20 cellular contexts compared by ENCODE assay signal in genomic region chr3:103937094-103937493, GRCh38.
DNase-seq lines count a peak whose midpoint lies in the region; ATAC-seq, FAIRE-seq and TF ChIP-seq lines count a peak whose summit lies in the region.
"Had no signal": no experiment of that assay in that cellular context is flagged by ENCODE, and none has a peak within 500 bp of the region (broad histone marks: within the 10 kb centered on the region; RNA-seq: fewer than 3 reads in every experiment).

No MANE protein-coding gene starts in this region.

- H3K9me3 ChIP-seq in A549: no peaks in the 10 kb centered on the region
- H3K9me3 ChIP-seq in BLaER1: no peaks in the 10 kb centered on the region
- H3K9me3 ChIP-seq in K562 (replicated peaks; ENCODE audit: control insufficient read depth, insufficient read depth, low read depth, low read length): no peaks in the 10 kb centered on the region
- peaks cover 0 to 4% of the 10 kb centered on the region in 2 donors for H3K9me3 ChIP-seq in CD4-positive, alpha-beta memory T cell (ENCODE audit: control insufficient read depth in 1 of 2, low read length in 2 of 2)
- H3K9me3 ChIP-seq: Caco-2 had no signal

- H3K4me3 ChIP-seq in A549 (no peak overlapping the region), BLaER1 (no peak overlapping the region), K562 (no peak overlapping the region)
- H3K4me3 ChIP-seq in CD4-positive, alpha-beta memory T cell (ENCODE audit: low read length in 2 of 2): no peak overlapping the region

- TF ChIP-seq EP300 in A549 (IDR thresholded peaks at IDR 0.05) (no peak), K562 (IDR thresholded peaks at IDR 0.05; ENCODE audit: low read length) (no peak)

- in situ Hi-C loops in K562 (cut with MboI): no loop called here

- no peak overlapping the region for H3K4me3 Mint-ChIP-seq in CD4-positive, alpha-beta memory T cell
- no peak overlapping the region for H3K4me3 Mint-ChIP-seq in naive thymus-derived CD8-positive, alpha-beta T cell
- H3K4me3 Mint-ChIP-seq: B cell; CD14-positive monocyte; CD4-positive, CD25-positive, alpha-beta regulatory T cell; CD8-positive, alpha-beta T cell had no signal

- H3K4me1 ChIP-seq in A549: no peaks in the 10 kb centered on the region
- H3K4me1 ChIP-seq in BLaER1: peaks cover 11% of the 10 kb centered on the region
- no peaks in the 10 kb centered on the region for H3K4me1 ChIP-seq in K562 (replicated peaks in 1 of 2; ENCODE audit: control insufficient read depth in 2 of 2, insufficient read depth in 2 of 2, low read length in 2 of 2)
- H3K4me1 ChIP-seq in CD4-positive, alpha-beta memory T cell (ENCODE audit: insufficient read depth, low read length): no peaks in the 10 kb centered on the region
- H3K4me1 ChIP-seq: Caco-2 had no signal

- CTCF ChIA-PET in A549 (lab: Yijun Ruan, JAX): no interaction called here
- CTCF ChIA-PET in K562 (lab: Yijun Ruan, JAX; ENCODE audit: low intra/inter-chr PET ratio): no interaction called here
- CTCF ChIA-PET in CD4-positive, alpha-beta memory T cell (lab: Charles Lee; ENCODE audit: partially characterized antibody): no interaction called here

- no peak for DNase-seq in A549 (ENCODE audit: low read depth in 1 of 2, low spot score in 1 of 2)
- DNase-seq in K562 (ENCODE audit: extremely low read depth in 1 of 4, low spot score in 3 of 4): no peak
- no peak for DNase-seq in CD4-positive, alpha-beta memory T cell
- DNase-seq in naive thymus-derived CD8-positive, alpha-beta T cell: no peak
- DNase-seq: 8988T; AML-193; C1 segment of cervical spinal cord; Caco-2; Calu3; CD4-positive, CD25-positive, alpha-beta regulatory T cell; CD8-positive, alpha-beta T cell; DMS79 treated with DMSO at 0.1 percent for 48 hours; GF-D8 had no signal

- H3K27ac ChIP-seq in A549 (no peak overlapping the region), BLaER1 (no peak overlapping the region), K562 (ENCODE audit: extremely low read depth, low read depth, low read length) (no peak overlapping the region)
- no peak overlapping the region for H3K27ac ChIP-seq in CD4-positive, alpha-beta memory T cell (ENCODE audit: low read depth, low read length)

- intact Hi-C loops in K562 (cut with micrococcal nuclease): no loop called here
- intact Hi-C loops in CD4-positive, alpha-beta memory T cell (cut with micrococcal nuclease): no loop called here

- TF ChIP-seq RAD21 in A549 (conservative IDR thresholded peaks at IDR 0.05 in 1 of 2, IDR thresholded peaks at IDR 0.05 in 1 of 2) (no peak), K562 (CRISPR knock-in tag; conservative IDR thresholded peaks at IDR 0.05 in 1 of 2, IDR thresholded peaks at IDR 0.05 in 1 of 2) (no peak)

- no TSS peak for BruUV-seq in K562 (replicated peaks; lab: Mats Ljungman, UMichigan)

- H3K36me3 ChIP-seq in BLaER1: no peaks in the 10 kb centered on the region
- no peaks in the 10 kb centered on the region for H3K36me3 ChIP-seq in K562 (ENCODE audit: control insufficient read depth, insufficient read depth, low read length)
- H3K36me3 ChIP-seq in CD4-positive, alpha-beta memory T cell (ENCODE audit: insufficient read depth, low read length): no peaks in the 10 kb centered on the region

- no peaks in the 10 kb centered on the region for H4K20me1 ChIP-seq in BLaER1
- no peaks in the 10 kb centered on the region for H4K20me1 ChIP-seq in K562 (replicated peaks; ENCODE audit: control insufficient read depth, insufficient read depth, low read length)

- H3K36me3 Mint-ChIP-seq in CD4-positive, alpha-beta memory T cell: no peaks in the 10 kb centered on the region
- no peaks in the 10 kb centered on the region for H3K36me3 Mint-ChIP-seq in naive thymus-derived CD8-positive, alpha-beta T cell
- H3K36me3 Mint-ChIP-seq: CD14-positive monocyte; CD4-positive, CD25-positive, alpha-beta regulatory T cell; CD8-positive, alpha-beta T cell had no signal

- H3K4me1 Mint-ChIP-seq in CD4-positive, alpha-beta memory T cell: no peaks in the 10 kb centered on the region
- H3K4me1 Mint-ChIP-seq in naive thymus-derived CD8-positive, alpha-beta T cell: no peaks in the 10 kb centered on the region
- H3K4me1 Mint-ChIP-seq: B cell; CD14-positive monocyte; CD4-positive, CD25-positive, alpha-beta regulatory T cell had no signal

- TF ChIP-seq POLR2A in A549 (IDR thresholded peaks at IDR 0.05; ENCODE audit: low read length): no peak
- TF ChIP-seq POLR2A in K562 (conservative IDR thresholded peaks at IDR 0.05): no peak

- H2AFZ ChIP-seq in K562 (ENCODE audit: low read depth, low read length): no peak overlapping the region

- H3K4me2 ChIP-seq in A549: no peak overlapping the region
- H3K4me2 ChIP-seq in BLaER1: peak overlapping the region; percentile 14; the same call in 1 of the 2 replicates
- H3K4me2 ChIP-seq in K562 (ENCODE audit: insufficient read depth, low read length): no peak overlapping the region

- FAIRE-seq in A549 (lab: Jason Lieb, UNC) (peak; percentile 43), K562 (lab: Jason Lieb, UNC) (no peak)
- FAIRE-seq: D721Med, G401.6, GM12891, GM19239 had no signal

- POLR2A ChIA-PET in A549 (lab: Yijun Ruan, JAX) (no interaction called here), K562 (lab: Yijun Ruan, JAX) (no interaction called here)
- POLR2A ChIA-PET in CD4-positive, alpha-beta memory T cell (lab: Charles Lee; ENCODE audit: partially characterized antibody): no interaction called here
- POLR2A ChIA-PET in naive thymus-derived CD8-positive, alpha-beta T cell (lab: Charles Lee): no interaction called here

- no peak overlapping the region for H3K27ac Mint-ChIP-seq in CD4-positive, alpha-beta memory T cell
- H3K27ac Mint-ChIP-seq in naive thymus-derived CD8-positive, alpha-beta T cell: no peak overlapping the region
- H3K27ac Mint-ChIP-seq: B cell; CD14-positive monocyte; CD4-positive, CD25-positive, alpha-beta regulatory T cell; CD8-positive, alpha-beta T cell had no signal

- peaks cover 0 to 10% (median 6%) of the 10 kb centered on the region in 8 donors for H3K9me3 Mint-ChIP-seq in CD4-positive, alpha-beta memory T cell
- H3K9me3 Mint-ChIP-seq in naive thymus-derived CD8-positive, alpha-beta T cell: peaks cover 0 to 15% (median 5%) of the 10 kb centered on the region in 9 donors

- H3K27me3 ChIP-seq in BLaER1 (no peaks in the 10 kb centered on the region), K562 (ENCODE audit: control insufficient read depth in 2 of 2, insufficient read depth in 2 of 2, low read length in 2 of 2) (no peaks in the 10 kb centered on the region)
- H3K27me3 ChIP-seq in CD4-positive, alpha-beta memory T cell (ENCODE audit: insufficient read depth, low read length): no peaks in the 10 kb centered on the region

- H3K9me1 ChIP-seq in K562 (ENCODE audit: control insufficient read depth, insufficient read depth, low read length): no peaks in the 10 kb centered on the region

- H3K9ac ChIP-seq in BLaER1 (no peak overlapping the region), K562 (ENCODE audit: insufficient read depth in 1 of 2, low read depth in 2 of 2, low read length in 2 of 2) (no peak overlapping the region)

- no peaks in the 10 kb centered on the region for H3K79me2 ChIP-seq in K562 (ENCODE audit: control insufficient read depth, insufficient read depth, low read length)

- ATAC-seq in A549 (no peak), K562 (no peak)
- no peak for ATAC-seq in naive thymus-derived CD8-positive, alpha-beta T cell
- ATAC-seq: CD8-positive, alpha-beta T cell had no signal

- no peaks in the 10 kb centered on the region for H3K27me3 Mint-ChIP-seq in CD4-positive, alpha-beta memory T cell
- H3K27me3 Mint-ChIP-seq in naive thymus-derived CD8-positive, alpha-beta T cell: no peaks in the 10 kb centered on the region
- H3K27me3 Mint-ChIP-seq: B cell; CD4-positive, CD25-positive, alpha-beta regulatory T cell had no signal

- TF ChIP-seq CTCF in A549 (IDR thresholded peaks at IDR 0.05): no peak
- no peak for TF ChIP-seq CTCF in K562 (IDR thresholded peaks at IDR 0.05 in 2 of 3, conservative IDR thresholded peaks at IDR 0.05 in 1 of 3; ENCODE audit: insufficient read depth in 2 of 3, low read depth in 1 of 3, low read length in 3 of 3)

TF ChIP-seq in A549, 52 proteins besides CTCF, POLR2A, EP300 and RAD21:
- TF ChIP-seq USF2 (IDR thresholded peaks at IDR 0.05) (no peak), MAFK (IDR thresholded peaks at IDR 0.05; ENCODE audit: partially characterized antibody) (peak; percentile 51)
TF ChIP-seq in A549: peak in this region for 1.

TF ChIP-seq in K562, 482 proteins besides CTCF, POLR2A, EP300 and RAD21:
- TF ChIP-seq ZNF316 (IDR thresholded peaks at IDR 0.05) (peak; percentile 23; the same call in 1 of the 2 replicates), ZNF609 (CRISPR knock-in tag; IDR thresholded peaks at IDR 0.05; ENCODE audit: borderline replicate concordance) (no peak), HMG20B (CRISPR knock-in tag; IDR thresholded peaks at IDR 0.05) (no peak)

Comparison
In these comparisons a context has a peak if more than half of its experiments do, and no peak if none do; other contexts are left out.
1. Of the 35 proteins assayed by ChIP-seq in both K562 and A549: peak only in K562: none; only in A549: MAFK; in both: none; in neither: 34.